ENCODE assay signal across 16 cellular contexts in genomic region chr12:9792961-9793617, GRCh38. TPM values are rescaled to one million over a fixed set of nuclear protein-coding genes. Genes with fewer than 3 reads are reported as not detected.
DNase-seq lines count a peak whose midpoint lies in the region; TF ChIP-seq lines count a peak whose summit lies in the region.
"Had no signal": no experiment of that assay in that cellular context is flagged by ENCODE, and none has a peak within 500 bp of the region (broad histone marks: within the 10 kb centered on the region; RNA-seq: fewer than 3 reads in every experiment).

No MANE protein-coding gene starts in this region.

- peak overlapping the region in 4 of 11 experiments; percentile 59 to 84 (median 80); a peak in 7 of 22 replicates for H3K27ac ChIP-seq in BLaER1 treated with 17β-estradiol and CSF1 and Interleukin-3, amounts not matched to agents 10 nM and 100 nM
- H3K27ac ChIP-seq: gastrocnemius medialis, vagina had no signal

- peak overlapping the region; percentile 1 to 92 (median 66); a peak in 15 of 22 replicates for H3K4me2 ChIP-seq in BLaER1 treated with 17β-estradiol and CSF1 and Interleukin-3, amounts not matched to agents 10 nM and 100 nM

- intact Hi-C loops in activated T-helper 1 cell treated with anti-CD3 and anti-CD28 coated beads, Interleukin-12 subunit alpha, Interleukin-12 subunit beta, Interleukin-2, Interleukin-4 antibody, amounts not matched to agents 30 ng/mL and 10 ng/mL and 1 ng/mL, durations not matched to agents 14 hours and 24 hours and 36 hours (cut with micrococcal nuclease), result loop anchor here (1.0 to 5.0 kb wide), 4 partner anchors 18 to 909 kb away; partner anchors contain the start of gene CLEC2D

- peaks cover 30 to 53% (median 42%) of the 10 kb centered on the region in 10 experiments for H3K4me1 ChIP-seq in BLaER1 treated with 17β-estradiol and CSF1 and Interleukin-3, amounts not matched to agents 10 nM and 100 nM
- H3K4me1 ChIP-seq: gastrocnemius medialis, vagina had no signal

- peaks cover 2% of the 10 kb centered on the region for H3K36me3 Mint-ChIP-seq in activated T-helper 1 cell treated with anti-CD3 and anti-CD28 coated beads, Interleukin-12 subunit alpha, Interleukin-12 subunit beta, Interleukin-2, Interleukin-4 antibody, amounts not matched to agents 30 ng/mL and 10 ng/mL and 1 ng/mL, durations not matched to agents 14 hours and 24 hours and 36 hours (ENCODE audit: low read depth)

- no peak for TF ChIP-seq CTCF in fibroblast of the aortic adventitia (IDR thresholded peaks at IDR 0.05; ENCODE audit: insufficient read depth, low read length)

- H3K4me3 ChIP-seq in BLaER1 treated with 17β-estradiol and CSF1 and Interleukin-3, amounts not matched to agents 10 nM and 100 nM, result no peak overlapping the region
- no peak overlapping the region for H3K4me3 ChIP-seq in fibroblast of the aortic adventitia (ENCODE audit: low read depth, low read length)
- H3K4me3 ChIP-seq: gastrocnemius medialis, GM12878, vagina had no signal

- no peaks in the 10 kb centered on the region for H3K27me3 Mint-ChIP-seq in activated T-helper 1 cell treated with anti-CD3 and anti-CD28 coated beads, Interleukin-12 subunit alpha, Interleukin-12 subunit beta, Interleukin-2, Interleukin-4 antibody, amounts not matched to agents 30 ng/mL and 10 ng/mL and 1 ng/mL, durations not matched to agents 14 hours and 24 hours and 36 hours (ENCODE audit: insufficient read depth)

- no peaks in the 10 kb centered on the region for H4K20me1 ChIP-seq in BLaER1 treated with 17β-estradiol and CSF1 and Interleukin-3, amounts not matched to agents 10 nM and 100 nM

- peaks cover 11% of the 10 kb centered on the region for H3K9me3 Mint-ChIP-seq in activated T-helper 1 cell treated with anti-CD3 and anti-CD28 coated beads, Interleukin-12 subunit alpha, Interleukin-12 subunit beta, Interleukin-2, Interleukin-4 antibody, amounts not matched to agents 30 ng/mL and 10 ng/mL and 1 ng/mL, durations not matched to agents 14 hours and 24 hours and 36 hours

- peak overlapping the region; percentile 86 for H3K27ac Mint-ChIP-seq in activated T-helper 1 cell treated with anti-CD3 and anti-CD28 coated beads, Interleukin-12 subunit alpha, Interleukin-12 subunit beta, Interleukin-2, Interleukin-4 antibody, amounts not matched to agents 30 ng/mL and 10 ng/mL and 1 ng/mL, durations not matched to agents 14 hours and 24 hours and 36 hours

- H3K9me3 ChIP-seq in BLaER1 treated with 17β-estradiol and CSF1 and Interleukin-3, amounts not matched to agents 10 nM and 100 nM (replicated peaks in 1 of 11), result peaks cover 5 to 15% (median 11%) of the 10 kb centered on the region in 11 experiments; a peak in 19 of 22 replicates
- H3K9me3 ChIP-seq: gastrocnemius medialis had no signal

- H3K27me3 ChIP-seq in BLaER1 treated with 17β-estradiol and CSF1 and Interleukin-3, amounts not matched to agents 10 nM and 100 nM, result no peaks in the 10 kb centered on the region; a peak in 1 of 22 replicates
- H3K27me3 ChIP-seq: gastrocnemius medialis, vagina had no signal

- DNase-seq in HCEC 1CT (peak; percentile 93), fibroblast of the aortic adventitia (ENCODE audit: low read depth) (peak; percentile 46), cerebellar nuclear complex (lab: John Stamatoyannopoulos, UW) (no peak), iPS-NIHi7 (ENCODE audit: extremely low spot score) (no peak), NCI-H510A (lab: John Stamatoyannopoulos, UW) (no peak), DMS114 treated with DMSO at 0.1 percent for 48 hours (lab: John Stamatoyannopoulos, UW; ENCODE audit: unreplicated experiment) (no peak)
- no peak for DNase-seq in activated T-helper 1 cell treated with anti-CD3 and anti-CD28 coated beads, Interleukin-12 subunit alpha, Interleukin-12 subunit beta, Interleukin-2, Interleukin-4 antibody, amounts not matched to agents 30 ng/mL and 10 ng/mL and 1 ng/mL, durations not matched to agents 14 hours and 24 hours and 36 hours (ENCODE audit: low spot score)
- DNase-seq: COR-L47, gastrocnemius medialis, left colon, NCI-H1436, NCI-H774 had no signal

- peak overlapping the region; percentile 71 for H3K4me3 Mint-ChIP-seq in activated T-helper 1 cell treated with anti-CD3 and anti-CD28 coated beads, Interleukin-12 subunit alpha, Interleukin-12 subunit beta, Interleukin-2, Interleukin-4 antibody, amounts not matched to agents 30 ng/mL and 10 ng/mL and 1 ng/mL, durations not matched to agents 14 hours and 24 hours and 36 hours

- H3K4me1 Mint-ChIP-seq in activated T-helper 1 cell treated with anti-CD3 and anti-CD28 coated beads, Interleukin-12 subunit alpha, Interleukin-12 subunit beta, Interleukin-2, Interleukin-4 antibody, amounts not matched to agents 30 ng/mL and 10 ng/mL and 1 ng/mL, durations not matched to agents 14 hours and 24 hours and 36 hours (ENCODE audit: low read depth), result peaks cover 70% of the 10 kb centered on the region

- no peak overlapping the region for H3K9ac ChIP-seq in BLaER1 treated with 17β-estradiol and CSF1 and Interleukin-3, amounts not matched to agents 10 nM and 100 nM

- H3K36me3 ChIP-seq in BLaER1 treated with 17β-estradiol and CSF1 and Interleukin-3, amounts not matched to agents 10 nM and 100 nM, result no peaks in the 10 kb centered on the region
- H3K36me3 ChIP-seq: gastrocnemius medialis, vagina had no signal

RNA-seq across cellular contexts. Expression of gene CD69, which starts 32.4 kb away (rescaled TPM):
- 90.5 and 93.2 TPM in 2 replicates for total RNA-seq in activated T-helper 1 cell treated with anti-CD3 and anti-CD28 coated beads, Interleukin-12 subunit alpha, Interleukin-12 subunit beta, Interleukin-2, Interleukin-4 antibody, amounts not matched to agents 30 ng/mL and 10 ng/mL and 1 ng/mL, durations not matched to agents 14 hours and 24 hours and 36 hours
- total RNA-seq in fibroblast of the aortic adventitia (ENCODE audit: low replicate concordance), result not detected in 2 replicates
- total RNA-seq: chondrocyte had no signal

RNA-seq across cellular contexts. Expression of gene KLRF1, which starts 34.2 kb away (rescaled TPM):
- not detected in 2 replicates for total RNA-seq in activated T-helper 1 cell treated with anti-CD3 and anti-CD28 coated beads, Interleukin-12 subunit alpha, Interleukin-12 subunit beta, Interleukin-2, Interleukin-4 antibody, amounts not matched to agents 30 ng/mL and 10 ng/mL and 1 ng/mL, durations not matched to agents 14 hours and 24 hours and 36 hours
- not detected in 2 replicates for total RNA-seq in fibroblast of the aortic adventitia (ENCODE audit: low replicate concordance)
- total RNA-seq: chondrocyte, gastrocnemius medialis, vagina had no signal

Comparison
In these comparisons a context has a peak if more than half of its experiments do, and no peak if none do; other contexts are left out.
1. DNase-seq: peak in HCEC 1CT (single experiment) and fibroblast of the aortic adventitia (single experiment); none in activated T-helper 1 cell treated with anti-CD3 and anti-CD28 coated beads, Interleukin-12 subunit alpha, Interleukin-12 subunit beta, Interleukin-2, Interleukin-4 antibody, amounts not matched to agents 30 ng/mL and 10 ng/mL and 1 ng/mL, durations not matched to agents 14 hours and 24 hours and 36 hours (single experiment), cerebellar nuclear complex (0 of 2), iPS-NIHi7 (single experiment), NCI-H510A (single experiment) and DMS114 treated with DMSO at 0.1 percent for 48 hours (single experiment).
2. RNA of gene CD69, which starts 32.4 kb away (total RNA-seq): 90.5 to 93.2 TPM in activated T-helper 1 cell treated with anti-CD3 and anti-CD28 coated beads, Interleukin-12 subunit alpha, Interleukin-12 subunit beta, Interleukin-2, Interleukin-4 antibody, amounts not matched to agents 30 ng/mL and 10 ng/mL and 1 ng/mL, durations not matched to agents 14 hours and 24 hours and 36 hours; not detected in fibroblast of the aortic adventitia; every median in the first group is over 10 times any median in the second.